1 cellular context compared by ENCODE assay signal in genomic region chr17:28953444-28954118, GRCh38.
TF ChIP-seq lines count a peak whose summit lies in the region.

No MANE protein-coding gene starts in this region.

TF ChIP-seq in HepG2, 621 proteins besides CTCF, POLR2A, EP300 and RAD21 (continued from another document):
- no peak for TF ChIP-seq ZBTB4 (CRISPR knock-in tag; IDR thresholded peaks at IDR 0.05; ENCODE audit: borderline replicate concordance)
- no peak for TF ChIP-seq ARID4A (CRISPR knock-in tag; IDR thresholded peaks at IDR 0.05; ENCODE audit: borderline replicate concordance)
- no peak for TF ChIP-seq ZNF703 (CRISPR knock-in tag; IDR thresholded peaks at IDR 0.05; ENCODE audit: borderline replicate concordance)
- TF ChIP-seq NFYB (CRISPR knock-in tag; IDR thresholded peaks at IDR 0.05) = no peak
- peak; percentile 52 for TF ChIP-seq TEAD3 (CRISPR knock-in tag; optimal IDR thresholded peaks at IDR 0.05; ENCODE audit: borderline replicate concordance)
- TF ChIP-seq HMGXB4 (CRISPR knock-in tag; IDR thresholded peaks at IDR 0.05; ENCODE audit: borderline replicate concordance in 1 of 2, low read depth in 1 of 2) = peak in 1 of 2 experiments; percentile 52; a peak in 1 of 4 replicates
- no peak for TF ChIP-seq GMEB2 (CRISPR knock-in tag; IDR thresholded peaks at IDR 0.05; ENCODE audit: low read depth)
- TF ChIP-seq KIAA2018 (CRISPR knock-in tag; IDR thresholded peaks at IDR 0.05; ENCODE audit: borderline replicate concordance) = no peak
- TF ChIP-seq HNRNPL (IDR thresholded peaks at IDR 0.05; ENCODE audit: low read depth, low read length) = no peak
- no peak for TF ChIP-seq GPBP1L1 (CRISPR knock-in tag; IDR thresholded peaks at IDR 0.05)
- TF ChIP-seq NFAT5 (CRISPR knock-in tag; IDR thresholded peaks at IDR 0.05) = no peak
- TF ChIP-seq XRCC5 (optimal IDR thresholded peaks at IDR 0.05; ENCODE audit: low read length) = peak; percentile 75
- no peak for TF ChIP-seq ZNF614 (CRISPR knock-in tag; IDR thresholded peaks at IDR 0.05; ENCODE audit: borderline replicate concordance)
- TF ChIP-seq PHB2 (IDR thresholded peaks at IDR 0.05; ENCODE audit: partially characterized antibody) = no peak
- peak; percentile 95 for TF ChIP-seq ZBTB7B (CRISPR knock-in tag; IDR thresholded peaks at IDR 0.05)
